14 cellular contexts compared by ENCODE assay signal in the genomic region with DNA sequence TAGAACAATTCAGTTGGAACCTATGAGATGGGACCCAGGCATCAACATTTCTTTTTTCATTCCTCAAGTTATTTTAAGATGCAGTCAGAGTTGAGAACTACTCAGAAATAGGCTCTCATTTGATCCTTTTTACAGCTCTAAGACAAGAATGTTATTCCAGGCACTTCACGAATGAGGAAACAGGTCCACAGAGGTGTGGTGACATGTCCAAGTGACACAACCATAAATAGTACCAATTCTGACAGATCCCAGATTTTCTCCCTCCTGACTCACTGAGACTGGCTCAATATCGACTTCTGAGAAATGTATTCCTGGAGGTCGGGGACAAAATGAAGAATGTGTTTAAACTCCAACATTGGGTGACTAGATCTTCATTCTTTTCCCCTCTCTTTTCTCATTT.
"Had no signal": no experiment of that assay in that cellular context is flagged by ENCODE, and none has a peak within 500 bp of the region (broad histone marks: within the 10 kb centered on the region; RNA-seq: fewer than 3 reads in every experiment).

No MANE protein-coding gene starts in this region.

- H3K27ac ChIP-seq: brain microvascular endothelial cell, thyroid gland had no signal

- H3K27me3 Mint-ChIP-seq: activated CD4-positive, alpha-beta memory T cell treated with anti-CD3 and anti-CD28 coated beads for 36 hours had no signal

- H3K27ac Mint-ChIP-seq: activated CD4-positive, alpha-beta memory T cell treated with anti-CD3 and anti-CD28 coated beads for 36 hours; activated naive CD4-positive, alpha-beta T cell treated with anti-CD3 and anti-CD28 coated beads, Interleukin-2, amount 50 U/mL, for 72 hours; immature natural killer cell had no signal

- H3K27me3 ChIP-seq: brain microvascular endothelial cell, stomach, thyroid gland had no signal

- H3K4me3 ChIP-seq: stomach, thyroid gland had no signal

- H3K4me3 Mint-ChIP-seq: activated CD4-positive, alpha-beta memory T cell treated with anti-CD3 and anti-CD28 coated beads for 36 hours; activated T-cell treated with anti-CD3 and anti-CD28 coated beads, Interleukin-2, amount 50 U/mL, for 4 hours; immature natural killer cell had no signal

- DNase-seq: activated CD4-positive, alpha-beta memory T cell treated with anti-CD3 and anti-CD28 coated beads for 36 hours; activated effector memory CD4-positive, alpha-beta T cell treated with anti-CD3 and anti-CD28 coated beads, Interleukin-2, amount 50 U/mL, for 16 hours; activated T-cell treated with anti-CD3 and anti-CD28 coated beads, Interleukin-2, amount 50 U/mL, for 4 hours; amniotic stem cell; brain microvascular endothelial cell; effector CD4-positive, alpha-beta T cell; immature natural killer cell; SIG-M5; stimulated activated CD4-positive, alpha-beta T cell treated with anti-CD3 and anti-CD28 coated beads, Interleukin-4, amount 100 ng/mL, for 4 hours; stomach; thyroid gland had no signal

- H3K36me3 ChIP-seq: brain microvascular endothelial cell, thyroid gland had no signal

- H3K9me3 Mint-ChIP-seq: activated CD4-positive, alpha-beta memory T cell treated with anti-CD3 and anti-CD28 coated beads for 36 hours; activated naive CD4-positive, alpha-beta T cell treated with anti-CD3 and anti-CD28 coated beads, Interleukin-2, amount 50 U/mL, for 72 hours; activated T-cell treated with anti-CD3 and anti-CD28 coated beads, Interleukin-2, amount 50 U/mL, for 4 hours; immature natural killer cell had no signal

- FAIRE-seq: endothelial cell of umbilical vein had no signal

- ATAC-seq: activated CD4-positive, CD25-positive, alpha-beta regulatory T cell treated with anti-CD3 and anti-CD28 coated beads, Interleukin-2, amount 50 U/mL, for 24 hours; activated naive CD4-positive, alpha-beta T cell treated with anti-CD3 and anti-CD28 coated beads, Interleukin-2, amount 50 U/mL, for 72 hours; activated T-cell treated with anti-CD3 and anti-CD28 coated beads, Interleukin-2, amount 50 U/mL, for 4 hours had no signal

- H3K9me3 ChIP-seq: stomach, thyroid gland had no signal
